8 cellular contexts compared by ENCODE assay signal in the genomic region with DNA sequence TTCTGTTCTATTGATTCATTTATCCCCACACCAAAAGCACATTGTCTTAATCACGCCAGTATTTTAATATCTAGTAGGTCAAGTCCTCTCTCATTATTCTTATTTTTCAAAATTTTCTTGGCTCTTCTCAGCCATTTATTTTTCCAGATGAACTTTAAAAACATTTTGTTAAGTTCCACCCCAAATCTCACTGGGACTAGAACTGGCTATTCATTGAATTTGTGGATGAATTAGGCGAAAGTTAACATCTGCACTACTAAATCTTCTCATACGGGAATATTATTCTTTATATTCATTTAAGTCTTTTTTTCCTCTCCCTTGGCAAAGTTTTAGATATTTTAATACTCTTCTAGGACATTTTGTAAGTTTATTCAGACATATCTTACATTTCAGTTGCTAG.
"Had no signal": no experiment of that assay in that cellular context is flagged by ENCODE, and none has a peak within 500 bp of the region (broad histone marks: within the 10 kb centered on the region; RNA-seq: fewer than 3 reads in every experiment).

No MANE protein-coding gene starts in this region.

- H3K4me3 ChIP-seq: GM23248, HAP-1 had no signal

- H3K4me1 ChIP-seq: HAP-1 had no signal

- H3K36me3 ChIP-seq: HAP-1 had no signal

- DNase-seq: GM23248, GOT3, H7, HFFc6 had no signal

- H3K9me3 ChIP-seq: HAP-1 had no signal

- ATAC-seq: HCT116, HepG2 had no signal

- H3K27ac ChIP-seq: GM23248, HL-60 had no signal
